In the genomic region with DNA sequence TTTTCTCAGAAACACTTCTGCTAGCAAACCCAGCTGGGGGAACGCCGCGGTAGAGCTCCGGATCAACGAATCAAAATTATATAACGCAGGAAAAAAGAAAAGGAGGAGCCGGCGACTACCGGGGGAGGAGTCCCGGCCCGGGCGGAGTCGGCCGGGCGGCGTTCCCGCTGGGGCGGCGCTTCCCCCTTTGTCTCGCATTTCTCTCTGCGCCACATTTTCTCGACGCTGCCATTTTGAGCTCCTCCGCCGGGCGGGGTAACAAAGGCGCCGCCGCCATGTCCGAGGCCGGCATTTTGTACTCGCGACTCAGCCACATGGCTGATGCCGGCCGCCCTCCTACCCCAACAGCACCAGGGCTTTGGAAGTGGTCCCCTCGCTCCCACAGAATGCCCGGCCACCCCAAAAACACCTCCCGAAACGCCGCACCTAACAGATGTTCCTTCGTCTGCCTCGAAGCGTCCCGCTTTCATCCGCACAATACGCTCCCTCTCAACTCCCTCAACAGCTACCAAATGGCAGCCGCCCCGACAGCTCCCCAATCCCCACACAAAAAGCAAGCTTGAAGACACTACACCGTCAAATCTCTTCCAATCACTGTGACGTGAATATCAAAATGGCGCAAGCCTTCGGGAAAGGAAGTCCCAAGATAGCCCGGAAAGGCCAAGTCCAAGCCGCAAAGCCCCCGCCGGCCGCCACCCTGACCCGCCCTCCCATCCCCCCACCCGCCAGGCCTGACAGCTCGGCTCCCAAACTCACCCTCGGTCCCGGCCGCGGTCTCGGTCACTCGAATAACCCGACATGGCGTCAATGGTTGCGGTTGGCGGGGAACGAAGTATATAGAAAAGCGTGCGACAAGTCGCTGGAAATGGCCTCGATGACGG, we compare ENCODE assay signal across 8 cellular contexts. TPM values are rescaled to one million over a fixed set of nuclear protein-coding genes. Genes with fewer than 3 reads are reported as not detected.
A peak's percentile ranks its signal among the peaks of the same experiment; 100 is the strongest.
DNase-seq lines count a peak whose midpoint lies in the region; ATAC-seq and TF ChIP-seq lines count a peak whose summit lies in the region.

No MANE protein-coding gene starts in this region.

- TF ChIP-seq POLR2A in spleen (IDR thresholded peaks at IDR 0.05) = peak in 1 of 3 donors; percentile 54

- TF ChIP-seq CTCF in spleen (IDR thresholded peaks at IDR 0.05 in 8 of 11, conservative IDR thresholded peaks at IDR 0.05 in 3 of 11) = peak in 5 of 11 experiments; percentile 8 to 35 (median 18)

- peak overlapping the region; percentile 99 to 100 (median 100) for H3K27ac ChIP-seq in spleen

- peaks cover 49 to 77% (median 71%) of the 10 kb centered on the region in 6 donors for H3K4me1 ChIP-seq in spleen

- no peaks in the 10 kb centered on the region for H3K9me3 ChIP-seq in spleen

- intact Hi-C loops in spleen (cut with DNase I; ENCODE audit: low total_unique reads) = no loop called here

- DNase-seq in DMS153 treated with DMSO at 0.1 percent for 48 hours (lab: John Stamatoyannopoulos, UW; ENCODE audit: unreplicated experiment) = peak; percentile 57
- peak; percentile 86 for DNase-seq in NCI-H2227 treated with DMSO at 0.1 percent for 48 hours (lab: John Stamatoyannopoulos, UW)
- peak; percentile 76 for DNase-seq in activated CD4-positive, CD25-positive, alpha-beta regulatory T cell treated with anti-CD3 and anti-CD28 coated beads, Interleukin-2, amount 50 U/mL, for 16 hours (ENCODE audit: low read depth, low spot score)
- peak; percentile 88 for DNase-seq in central memory CD4-positive, alpha-beta T cell
- DNase-seq in islet precursor cell = peak; percentile 85
- DNase-seq in spleen = peak; percentile 97
- no peak for DNase-seq in HPDE6-E6E7 (ENCODE audit: extremely low spot score)

- H3K36me3 ChIP-seq in spleen = peaks cover 9 to 63% (median 57%) of the 10 kb centered on the region in 6 donors

- no peaks in the 10 kb centered on the region for H3K27me3 ChIP-seq in spleen (replicated peaks in 1 of 7)

- peak; percentile 20 for ATAC-seq in HG02763 (IDR thresholded peaks at IDR 0.05; ENCODE audit: unreplicated experiment)

- peak overlapping the region; percentile 70 to 96 (median 86) for H3K4me3 ChIP-seq in spleen

- WGBS in spleen, 5 donors = 0 to 1% (median 0%) methylated on average over 67 to 76 of the region's 76 CpGs

RNA-seq across cellular contexts. Expression of gene DDX5, which starts 0.5 kb away (rescaled TPM):
- total RNA-seq in spleen = 1,000 to 10,000 TPM in 5 of 7 donors, 100 to 1,000 TPM in 2; 938 to 2,219 (median 1,164) TPM
- 100 to 1,000 TPM; 493 to 626 (median 515) TPM for polyA plus RNA-seq in spleen

RNA-seq across cellular contexts. Expression of gene CEP95, which starts 1.2 kb away (rescaled TPM):
- total RNA-seq in spleen = 10 to 100 TPM; 38.8 to 83.9 (median 53.7) TPM
- polyA plus RNA-seq in spleen = 10 to 100 TPM; 33.5 to 59.9 (median 39.4) TPM

RNA-seq across cellular contexts. Expression of gene POLG2, which starts 8.7 kb away (rescaled TPM):
- total RNA-seq in spleen = 10 to 100 TPM; 15.9 to 35.3 (median 24.1) TPM
- 10 to 100 TPM; 14.5 to 16.5 (median 16.4) TPM for polyA plus RNA-seq in spleen

RNA-seq across cellular contexts. Expression of gene MILR1, which starts 56.6 kb away (rescaled TPM):
- 10 to 100 TPM; 18.9 to 55.0 (median 29.1) TPM for total RNA-seq in spleen
- polyA plus RNA-seq in spleen = 10 to 100 TPM; 15.6 to 26.3 (median 15.7) TPM
